14 cellular contexts compared by ENCODE assay signal in genomic region chr17:62876664-62877411, GRCh38.
DNase-seq lines count a peak whose midpoint lies in the region; ATAC-seq and TF ChIP-seq lines count a peak whose summit lies in the region.
"Had no signal": no experiment of that assay in that cellular context is flagged by ENCODE, and none has a peak within 500 bp of the region (broad histone marks: within the 10 kb centered on the region; RNA-seq: fewer than 3 reads in every experiment).

No MANE protein-coding gene starts in this region.

- peaks cover 17% of the 10 kb centered on the region for H3K27me3 Mint-ChIP-seq in stimulated activated naive CD8-positive, alpha-beta T cell treated with anti-CD3 and anti-CD28 coated beads, Interleukin-15, amount 100 ng/mL, for 72 hours

- no peak overlapping the region for H3K4me3 Mint-ChIP-seq in stimulated activated naive CD8-positive, alpha-beta T cell treated with anti-CD3 and anti-CD28 coated beads, Interleukin-15, amount 100 ng/mL, for 72 hours
- H3K4me3 Mint-ChIP-seq: activated CD4-positive, alpha-beta memory T cell treated with anti-CD3 and anti-CD28 coated beads for 36 hours; stimulated activated naive CD8-positive, alpha-beta T cell treated with anti-CD3 and anti-CD28 coated beads, Interleukin-15, Interleukin-2, amounts not matched to agents 100 ng/mL and 50 ng/mL, for 24 hours had no signal

- H3K4me1 Mint-ChIP-seq in stimulated activated naive CD8-positive, alpha-beta T cell treated with anti-CD3 and anti-CD28 coated beads, Interleukin-15, amount 100 ng/mL, for 72 hours = no peaks in the 10 kb centered on the region

- H3K4me3 ChIP-seq in MG63 (0 out of 2 replicates have a peak overlapping the region, but pooled peaks have one; percentile 1), cardiac fibroblast (replicated peaks in 1 of 2; ENCODE audit: low read depth in 2 of 2, low read length in 2 of 2) (no peak overlapping the region)
- H3K4me3 ChIP-seq: esophagus muscularis mucosa, left ventricle myocardium inferior had no signal

- ATAC-seq in stimulated activated naive CD8-positive, alpha-beta T cell treated with anti-CD3 and anti-CD28 coated beads, Interleukin-15, amount 100 ng/mL, for 72 hours = no peak
- no peak for ATAC-seq in GM18867 (IDR thresholded peaks at IDR 0.05; ENCODE audit: unreplicated experiment)

- no peak overlapping the region for H3K27ac Mint-ChIP-seq in stimulated activated naive CD8-positive, alpha-beta T cell treated with anti-CD3 and anti-CD28 coated beads, Interleukin-15, amount 100 ng/mL, for 72 hours
- H3K27ac Mint-ChIP-seq: activated CD4-positive, alpha-beta memory T cell treated with anti-CD3 and anti-CD28 coated beads for 36 hours; stimulated activated naive CD8-positive, alpha-beta T cell treated with anti-CD3 and anti-CD28 coated beads, Interleukin-15, Interleukin-2, amounts not matched to agents 100 ng/mL and 50 ng/mL, for 24 hours had no signal

- H3K27me3 ChIP-seq in MG63 = no peaks in the 10 kb centered on the region
- H3K27me3 ChIP-seq: esophagus muscularis mucosa had no signal

- DNase-seq in EL (peak; percentile 32), MG63 (no peak), cardiac fibroblast (ENCODE audit: low read depth in 2 of 2) (peak; percentile 24 to 80), iris pigment epithelial cell (ENCODE audit: low read depth) (peak; percentile 32), ureter (ENCODE audit: low spot score) (no peak)
- DNase-seq in stimulated activated naive CD8-positive, alpha-beta T cell treated with anti-CD3 and anti-CD28 coated beads, Interleukin-15, amount 100 ng/mL, for 72 hours = no peak
- DNase-seq in NK-92 treated with Interleukin-12 subunit alpha and Interleukin-12 subunit beta, amount 100 ng/mL, for 24 hours (lab: John Stamatoyannopoulos, UW) = no peak
- DNase-seq: activated CD4-positive, alpha-beta memory T cell treated with anti-CD3 and anti-CD28 coated beads for 36 hours; DMS153; left ventricle myocardium inferior; NCI-H1436 treated with DMSO at 0.1 percent for 48 hours had no signal

- no peaks in the 10 kb centered on the region for H3K36me3 ChIP-seq in MG63
- H3K36me3 ChIP-seq: esophagus muscularis mucosa, left ventricle myocardium inferior had no signal

- TF ChIP-seq CTCF in cardiac fibroblast (IDR thresholded peaks at IDR 0.05; ENCODE audit: low read depth, low read length) = no peak

- no peaks in the 10 kb centered on the region for H3K9me3 Mint-ChIP-seq in stimulated activated naive CD8-positive, alpha-beta T cell treated with anti-CD3 and anti-CD28 coated beads, Interleukin-15, amount 100 ng/mL, for 72 hours
- H3K9me3 Mint-ChIP-seq: activated CD4-positive, alpha-beta memory T cell treated with anti-CD3 and anti-CD28 coated beads for 36 hours; stimulated activated naive CD8-positive, alpha-beta T cell treated with anti-CD3 and anti-CD28 coated beads, Interleukin-15, Interleukin-2, amounts not matched to agents 100 ng/mL and 50 ng/mL, for 24 hours had no signal

- H3K9me3 ChIP-seq in MG63 = no peaks in the 10 kb centered on the region; the same call in 1 of the 2 replicates
- H3K9me3 ChIP-seq: esophagus muscularis mucosa, left ventricle myocardium inferior had no signal

Comparison
In these comparisons a context has a peak if more than half of its experiments do, and no peak if none do; other contexts are left out.
1. DNase-seq: peak in EL (single experiment), cardiac fibroblast (2 of 2) and iris pigment epithelial cell (single experiment); none in MG63 (single experiment), stimulated activated naive CD8-positive, alpha-beta T cell treated with anti-CD3 and anti-CD28 coated beads, Interleukin-15, amount 100 ng/mL, for 72 hours (0 of 2), ureter (single experiment) and NK-92 treated with Interleukin-12 subunit alpha and Interleukin-12 subunit beta, amount 100 ng/mL, for 24 hours (single experiment).